Comparison of ENCODE assay signal across 16 cellular contexts in the genomic region with DNA sequence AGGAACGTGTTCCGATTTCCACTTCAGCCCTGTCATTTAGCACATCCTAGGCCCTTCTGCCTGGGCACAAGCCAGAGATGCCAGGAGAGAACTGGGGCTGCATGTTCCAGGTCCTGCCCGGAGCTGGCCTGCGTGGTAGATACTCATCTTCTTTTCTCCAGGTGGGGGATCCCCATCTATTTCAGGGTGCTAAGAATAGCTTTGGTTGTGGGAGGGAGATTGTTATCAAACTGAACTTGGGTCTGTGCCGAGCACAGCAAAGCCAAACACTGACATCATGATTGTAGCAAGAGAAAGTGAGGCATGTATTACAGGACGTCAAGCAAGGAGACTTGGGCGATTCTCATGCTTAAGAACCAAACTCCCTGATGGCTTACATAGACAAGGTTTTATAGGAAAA. TPM values are rescaled to one million over a fixed set of nuclear protein-coding genes. Genes with fewer than 3 reads are reported as not detected.
DNase-seq lines count a peak whose midpoint lies in the region; TF ChIP-seq lines count a peak whose summit lies in the region.
"Had no signal": no experiment of that assay in that cellular context is flagged by ENCODE, and none has a peak within 500 bp of the region (broad histone marks: within the 10 kb centered on the region; RNA-seq: fewer than 3 reads in every experiment).

No MANE protein-coding gene starts in this region.

- no peaks in the 10 kb centered on the region for H3K9me3 ChIP-seq in vagina

- DNase-seq in activated T-cell treated with anti-CD3 and anti-CD28 coated beads for 24 hours (ENCODE audit: low read depth) (peak; percentile 1), GM06990 (ENCODE audit: extremely low read depth, insufficient read length) (peak; percentile 30), M059J (ENCODE audit: low read depth) (peak; percentile 12), fibroblast of villous mesenchyme (ENCODE audit: low read depth) (peak; percentile 47), vagina (ENCODE audit: extremely low spot score in 2 of 2) (no peak), GDM1 (lab: John Stamatoyannopoulos, UW) (no peak)
- no peak for DNase-seq in activated T-cell treated with anti-CD3 and anti-CD28 coated beads, Interleukin-2, amount 50 U/mL, for 1 hour
- DNase-seq: NCI-H1436; NCI-H2029; NCI-H2171 treated with DMSO at 0.1 percent for 48 hours; NCI-H446 treated with DMSO at 0.1 percent for 48 hours; NK-92 treated with Interleukin-12 subunit alpha and Interleukin-12 subunit beta, amount 100 ng/mL, for 24 hours had no signal

- H3K27me3 ChIP-seq in GM06990 (replicated peaks; ENCODE audit: control insufficient read depth, insufficient read depth, low read length) (no peaks in the 10 kb centered on the region), vagina (no peaks in the 10 kb centered on the region)

- no peak for TF ChIP-seq POLR2A in vagina (IDR thresholded peaks at IDR 0.05)

- H3K4me3 ChIP-seq in GM06990 (replicated peaks; ENCODE audit: low read depth, low read length): no peak overlapping the region
- no peak overlapping the region for H3K4me3 ChIP-seq in fibroblast of villous mesenchyme (ENCODE audit: low read depth, low read length)
- no peak overlapping the region for H3K4me3 ChIP-seq in vagina
- H3K4me3 ChIP-seq: K562 had no signal

- intact Hi-C loops in vagina (cut with DNase I): no loop called here

- no peak overlapping the region for H3K27ac ChIP-seq in vagina
- H3K27ac ChIP-seq: C4-2B had no signal

- no peaks in the 10 kb centered on the region for H3K4me1 ChIP-seq in vagina

- H3K36me3 ChIP-seq in GM06990 (ENCODE audit: control insufficient read depth, insufficient read depth, low read length): no peaks in the 10 kb centered on the region
- H3K36me3 ChIP-seq in vagina: no peaks in the 10 kb centered on the region

- TF ChIP-seq CTCF in GM06990 (IDR thresholded peaks at IDR 0.05; ENCODE audit: insufficient read depth, low read length, poor library complexity, severe bottlenecking) (no peak), fibroblast of villous mesenchyme (IDR thresholded peaks at IDR 0.05; ENCODE audit: insufficient read depth, low read depth, low read length) (no peak), vagina (IDR thresholded peaks at IDR 0.05) (no peak)

RNA-seq across cellular contexts. Expression of a gene that starts 18.2 kb away (rescaled TPM):
- not detected in 2 replicates for total RNA-seq in M059J (2014; rRNA removed; shearing (Covaris generic))
- total RNA-seq in fibroblast of villous mesenchyme: 0.32 TPM in 1 of 2 replicates, not detected in the other
- total RNA-seq in vagina: not detected
- total RNA-seq: Daoy, H1 had no signal

RNA-seq across cellular contexts. Expression of a gene that starts 41.1 kb away (rescaled TPM):
- 53.5 and 62.6 TPM in 2 replicates for total RNA-seq in M059J (2014; rRNA removed; shearing (Covaris generic))
- total RNA-seq in fibroblast of villous mesenchyme (21.6 and 45.3 TPM in 2 replicates), vagina (20.4 TPM)

Comparison
In these comparisons a context has a peak if more than half of its experiments do, and no peak if none do; other contexts are left out.
1. DNase-seq: peak in activated T-cell treated with anti-CD3 and anti-CD28 coated beads for 24 hours (single experiment), GM06990 (single experiment), M059J (single experiment) and fibroblast of villous mesenchyme (single experiment); none in activated T-cell treated with anti-CD3 and anti-CD28 coated beads, Interleukin-2, amount 50 U/mL, for 1 hour (single experiment), vagina (0 of 2) and GDM1 (single experiment).